In genomic region chr1:23168462-23169218, GRCh38 we compare ENCODE assay signal across 8 cellular contexts. TPM values are rescaled to one million over a fixed set of nuclear protein-coding genes. Genes with fewer than 3 reads are reported as not detected.
DNase-seq lines count a peak whose midpoint lies in the region; ATAC-seq lines count a peak whose summit lies in the region.

TSS of gene LUZP1 (minus strand) at chr1:23168856.

- peak; percentile 70 for ATAC-seq in GM18867 (IDR thresholded peaks at IDR 0.05; ENCODE audit: unreplicated experiment)
- ATAC-seq in HG03520 (IDR thresholded peaks at IDR 0.05; ENCODE audit: unreplicated experiment): peak; percentile 72

- DNase-seq in 8988T (peak; percentile 69), NOMO-1 (lab: John Stamatoyannopoulos, UW; ENCODE audit: unreplicated experiment in 2 of 2) (peak; percentile 60 to 61), lung microvascular endothelial cell (ENCODE audit: low read depth in 2 of 2) (peak; percentile 93 to 96)
- DNase-seq in activated CD8-positive, alpha-beta memory T cell treated with anti-CD3 and anti-CD28 coated beads for 4 hours (ENCODE audit: low read depth in 2 of 2): peak; percentile 78
- peak; percentile 88 for DNase-seq in effector CD8-positive, alpha-beta T cell (lab: John Stamatoyannopoulos, UW)
- peak; percentile 76 to 87 (median 83) for DNase-seq in stimulated activated CD4-positive, alpha-beta T cell treated with anti-CD3 and anti-CD28 coated beads, TNF-alpha, amount 100 ng/mL, for 4 hours (ENCODE audit: low read depth in 3 of 3)

RNA-seq across cellular contexts. Expression of gene LUZP1, which starts in this region (rescaled TPM):
- total RNA-seq in lung microvascular endothelial cell: 29.4 and 30.4 TPM in 2 replicates

Comparison
In these comparisons a context has a peak if more than half of its experiments do, and no peak if none do; other contexts are left out.
1. Peak in every context shown above with its lines: DNase-seq and ATAC-seq.